10 cellular contexts compared by ENCODE assay signal in genomic region chr4:80619070-80619674, GRCh38.
DNase-seq lines count a peak whose midpoint lies in the region; ATAC-seq and TF ChIP-seq lines count a peak whose summit lies in the region.
"Had no signal": no experiment of that assay in that cellular context is flagged by ENCODE, and none has a peak within 500 bp of the region (broad histone marks: within the 10 kb centered on the region; RNA-seq: fewer than 3 reads in every experiment).

No MANE protein-coding gene starts in this region.

- DNase-seq in DMS53 (lab: John Stamatoyannopoulos, UW) = peak; percentile 47
- DNase-seq in HFFc6 = peak; percentile 9
- peak; percentile 11 for DNase-seq in amniotic epithelial cell (ENCODE audit: low read depth)
- DNase-seq in left lobe of liver (ENCODE audit: low spot score) = no peak
- no peak for DNase-seq in OCI-M2 (lab: John Stamatoyannopoulos, UW; ENCODE audit: unreplicated experiment)
- DNase-seq in DMS79 (lab: John Stamatoyannopoulos, UW) = no peak
- DNase-seq: naive thymus-derived CD8-positive, alpha-beta T cell had no signal

- H3K4me3 Mint-ChIP-seq in HFFc6 = no peak overlapping the region
- H3K4me3 Mint-ChIP-seq: naive thymus-derived CD8-positive, alpha-beta T cell had no signal

- H3K36me3 Mint-ChIP-seq in HFFc6 (ENCODE audit: low read depth) = peaks cover 14% of the 10 kb centered on the region

- TF ChIP-seq CTCF in HFFc6 (IDR thresholded peaks at IDR 0.05) = peak; percentile 78

- no peaks in the 10 kb centered on the region; the same call in 1 of the 2 replicates for H3K27me3 Mint-ChIP-seq in HFFc6 (ENCODE audit: insufficient read depth)
- H3K27me3 Mint-ChIP-seq: naive thymus-derived CD8-positive, alpha-beta T cell had no signal

- peaks cover 7% of the 10 kb centered on the region for H3K9me3 Mint-ChIP-seq in HFFc6

- ATAC-seq in left lobe of liver (peak; percentile 66), HG02763 (IDR thresholded peaks at IDR 0.05; ENCODE audit: unreplicated experiment) (no peak), GM21529 (IDR thresholded peaks at IDR 0.05; ENCODE audit: unreplicated experiment) (no peak)
- ATAC-seq: esophagus mucosa; naive thymus-derived CD8-positive, alpha-beta T cell had no signal

- H3K27ac Mint-ChIP-seq in HFFc6 = no peak overlapping the region
- H3K27ac Mint-ChIP-seq: naive thymus-derived CD8-positive, alpha-beta T cell had no signal

- H3K4me1 Mint-ChIP-seq in HFFc6 (ENCODE audit: low read depth) = no peaks in the 10 kb centered on the region

Comparison
In these comparisons a context has a peak if more than half of its experiments do, and no peak if none do; other contexts are left out.
1. DNase-seq: peak in DMS53 (single experiment), HFFc6 (single experiment) and amniotic epithelial cell (single experiment); none in left lobe of liver (single experiment), OCI-M2 (single experiment) and DMS79 (single experiment).